Comparison of ENCODE assay signal across 17 cellular contexts in the genomic region with DNA sequence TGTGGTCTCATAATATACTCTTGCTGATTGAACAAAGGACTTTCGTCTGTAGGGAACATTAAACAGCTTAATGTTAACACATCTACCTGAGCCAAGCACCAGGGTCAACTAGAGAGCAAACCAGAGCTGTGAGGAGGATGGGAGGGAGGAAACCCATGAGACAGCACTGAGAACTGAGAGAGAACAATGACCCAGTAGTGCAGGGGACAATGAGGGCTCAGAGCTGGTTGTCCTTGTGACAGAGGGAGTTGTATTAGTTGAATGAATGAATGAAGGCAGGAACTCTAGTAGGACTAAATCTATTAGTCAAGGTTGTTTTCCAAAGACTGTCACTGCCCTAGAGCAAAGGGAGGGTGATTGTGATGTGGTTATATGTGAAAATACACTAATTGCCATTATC. TPM values are rescaled to one million over a fixed set of nuclear protein-coding genes. Genes with fewer than 3 reads are reported as not detected.
A peak's percentile ranks its signal among the peaks of the same experiment; 100 is the strongest.
DNase-seq lines count a peak whose midpoint lies in the region; ATAC-seq and TF ChIP-seq lines count a peak whose summit lies in the region.
"Had no signal": no experiment of that assay in that cellular context is flagged by ENCODE, and none has a peak within 500 bp of the region (broad histone marks: within the 10 kb centered on the region; RNA-seq: fewer than 3 reads in every experiment).

No MANE protein-coding gene starts in this region.

- no peaks in the 10 kb centered on the region for H3K27me3 Mint-ChIP-seq in type B pancreatic cell

- no peak overlapping the region for H3K4me3 Mint-ChIP-seq in type B pancreatic cell
- H3K4me3 Mint-ChIP-seq: CD8-positive, alpha-beta memory T cell had no signal

- no peaks in the 10 kb centered on the region for H3K4me1 Mint-ChIP-seq in type B pancreatic cell (ENCODE audit: unreplicated experiment)

- H3K9me3 Mint-ChIP-seq in type B pancreatic cell = no peaks in the 10 kb centered on the region
- H3K9me3 Mint-ChIP-seq: CD8-positive, alpha-beta memory T cell had no signal

- H3K27ac Mint-ChIP-seq in type B pancreatic cell = no peak overlapping the region
- H3K27ac Mint-ChIP-seq: CD8-positive, alpha-beta memory T cell had no signal

- DNase-seq in amygdala (lab: John Stamatoyannopoulos, UW) (peak in 36 of 56 donors; percentile 2 to 83 (median 44)), head of caudate nucleus (peak in 36 of 42 donors; percentile 19 to 87 (median 66)), occipital lobe (lab: John Stamatoyannopoulos, UW) (peak; percentile 27), type B pancreatic cell (ENCODE audit: extremely low spot score, unreplicated experiment) (no peak)
- no peak for DNase-seq in activated naive CD4-positive, alpha-beta T cell (lab: John Stamatoyannopoulos, UW)
- DNase-seq: CD8-positive, alpha-beta memory T cell; KBM-7; MV-4-11; NCI-H187; NCI-H2107; NCI-H510A; NCI-H774 had no signal

- peaks cover 30% of the 10 kb centered on the region for H3K36me3 Mint-ChIP-seq in type B pancreatic cell

- peak overlapping the region; percentile 73 for H3K27ac ChIP-seq in temporal lobe (ENCODE audit: low read depth, low read length)
- H3K27ac ChIP-seq: BLaER1 treated with 17β-estradiol and CSF1 and Interleukin-3, amounts not matched to agents 10 nM and 100 nM had no signal

- no peak for TF ChIP-seq CTCF in type B pancreatic cell (conservative IDR thresholded peaks at IDR 0.05)

- no peak for ATAC-seq in GM21576 (IDR thresholded peaks at IDR 0.05; ENCODE audit: unreplicated experiment)
- ATAC-seq: HepG2, Right ventricle myocardium inferior had no signal

- intact Hi-C loops in head of caudate nucleus (cut with DNase I) = no loop called here

RNA-seq across cellular contexts. Expression of a gene that starts 28.2 kb away (rescaled TPM):
- total RNA-seq in occipital lobe (145 TPM), temporal lobe (93.4 TPM), type B pancreatic cell (ENCODE audit: low replicate concordance) (51.0 and 72.9 TPM in 2 replicates)

RNA-seq across cellular contexts. Expression of a gene that starts 38.3 kb away (rescaled TPM):
- total RNA-seq in occipital lobe = 34.5 TPM
- total RNA-seq in temporal lobe = 30.0 TPM
- total RNA-seq in type B pancreatic cell (ENCODE audit: low replicate concordance) = 18.4 and 18.6 TPM in 2 replicates

RNA-seq across cellular contexts. Expression of a gene that starts 41.9 kb away (rescaled TPM):
- total RNA-seq in occipital lobe = 54.7 TPM
- total RNA-seq in temporal lobe = 32.7 TPM
- total RNA-seq in type B pancreatic cell (ENCODE audit: low replicate concordance) = 67.7 and 78.5 TPM in 2 replicates

Comparison
In these comparisons a context has a peak if more than half of its experiments do, and no peak if none do; other contexts are left out.
1. DNase-seq: peak in amygdala (36 of 56), head of caudate nucleus (36 of 42) and occipital lobe (single experiment); none in activated naive CD4-positive, alpha-beta T cell (0 of 4) and type B pancreatic cell (single experiment).